Comparison of ENCODE assay signal across 12 cellular contexts in genomic region chrX:17923546-17923945, GRCh38.
DNase-seq lines count a peak whose midpoint lies in the region; ATAC-seq lines count a peak whose summit lies in the region.
"Had no signal": no experiment of that assay in that cellular context is flagged by ENCODE, and none has a peak within 500 bp of the region (broad histone marks: within the 10 kb centered on the region; RNA-seq: fewer than 3 reads in every experiment).

No MANE protein-coding gene starts in this region.

- peaks cover 7% of the 10 kb centered on the region for H3K9me3 Mint-ChIP-seq in activated naive CD8-positive, alpha-beta T cell treated with anti-CD3 and anti-CD28 coated beads, Interleukin-2, amount 50 U/mL, for 24 hours

- no peaks in the 10 kb centered on the region for H3K27me3 Mint-ChIP-seq in activated naive CD8-positive, alpha-beta T cell treated with anti-CD3 and anti-CD28 coated beads, Interleukin-2, amount 50 U/mL, for 24 hours

- no peak overlapping the region for H3K27ac Mint-ChIP-seq in activated naive CD8-positive, alpha-beta T cell treated with anti-CD3 and anti-CD28 coated beads, Interleukin-2, amount 50 U/mL, for 24 hours

- H3K36me3 Mint-ChIP-seq in activated naive CD8-positive, alpha-beta T cell treated with anti-CD3 and anti-CD28 coated beads, Interleukin-2, amount 50 U/mL, for 24 hours (ENCODE audit: low read depth), result no peaks in the 10 kb centered on the region

- H3K4me1 Mint-ChIP-seq in activated naive CD8-positive, alpha-beta T cell treated with anti-CD3 and anti-CD28 coated beads, Interleukin-2, amount 50 U/mL, for 24 hours, result peaks cover 4% of the 10 kb centered on the region

- ATAC-seq in activated naive CD8-positive, alpha-beta T cell treated with anti-CD3 and anti-CD28 coated beads, Interleukin-2, amount 50 U/mL, for 24 hours, result peak; percentile 63
- ATAC-seq in GM19035 (IDR thresholded peaks at IDR 0.05; ENCODE audit: unreplicated experiment) (no peak), HG03097 (IDR thresholded peaks at IDR 0.05; ENCODE audit: low FRiP score, unreplicated experiment) (no peak)

- DNase-seq in DMS53 (lab: John Stamatoyannopoulos, UW) (peak; percentile 16), DMS53 treated with DMSO at 0.1 percent for 48 hours (lab: John Stamatoyannopoulos, UW; ENCODE audit: unreplicated experiment) (no peak), DMS153 treated with DMSO at 0.1 percent for 48 hours (lab: John Stamatoyannopoulos, UW; ENCODE audit: unreplicated experiment) (peak; percentile 5), NCI-H2227 (lab: John Stamatoyannopoulos, UW; ENCODE audit: unreplicated experiment) (peak; percentile 49)
- DNase-seq in activated naive CD8-positive, alpha-beta T cell treated with anti-CD3 and anti-CD28 coated beads, Interleukin-2, amount 50 U/mL, for 24 hours, result no peak
- no peak for DNase-seq in NK-92 treated with Interleukin-12 subunit alpha and Interleukin-12 subunit beta, amount 100 ng/mL, for 24 hours (lab: John Stamatoyannopoulos, UW)
- DNase-seq: Calu3, esophagus squamous epithelium, mesenchymal stem cell, nucleus accumbens had no signal

- H3K4me3 Mint-ChIP-seq in activated naive CD8-positive, alpha-beta T cell treated with anti-CD3 and anti-CD28 coated beads, Interleukin-2, amount 50 U/mL, for 24 hours, result no peak overlapping the region

Comparison
In these comparisons a context has a peak if more than half of its experiments do, and no peak if none do; other contexts are left out.
1. DNase-seq: peak in DMS53 (single experiment), DMS153 treated with DMSO at 0.1 percent for 48 hours (single experiment) and NCI-H2227 (single experiment); none in DMS53 treated with DMSO at 0.1 percent for 48 hours (single experiment), activated naive CD8-positive, alpha-beta T cell treated with anti-CD3 and anti-CD28 coated beads, Interleukin-2, amount 50 U/mL, for 24 hours (single experiment) and NK-92 treated with Interleukin-12 subunit alpha and Interleukin-12 subunit beta, amount 100 ng/mL, for 24 hours (single experiment).